Comparison of ENCODE assay signal across 8 cellular contexts in genomic region chr22:18110944-18111758, GRCh38. TPM values are rescaled to one million over a fixed set of nuclear protein-coding genes. Genes with fewer than 3 reads are reported as not detected.
A peak's percentile ranks its signal among the peaks of the same experiment; 100 is the strongest.
DNase-seq lines count a peak whose midpoint lies in the region; ATAC-seq and TF ChIP-seq lines count a peak whose summit lies in the region.

No MANE protein-coding gene starts in this region.

- 51 to 78% methylated on average over 12 to 41 of the region's 41 CpGs for WGBS in endodermal cell (ENCODE audit: insufficient coverage in 1 of 2, insufficient read length in 1 of 2), 2 experiments

- TF ChIP-seq CTCF in endodermal cell (conservative IDR thresholded peaks at IDR 0.05) (no peak), nephron (IDR thresholded peaks at IDR 0.05; ENCODE audit: unreplicated experiment in 3 of 3) (no peak)

- DNase-seq in NT2/D1 (ENCODE audit: low read depth, low spot score) (no peak), endodermal cell (no peak), 8988T (no peak), Kasumi-1 (lab: John Stamatoyannopoulos, UW) (no peak)
- no peak for DNase-seq in stimulated activated CD4-positive, alpha-beta T cell treated with anti-CD3 and anti-CD28 coated beads, Interleukin-1b, Interleukin-23, amount 100 ng/mL, for 48 hours

- H3K9me3 Mint-ChIP-seq in endodermal cell (peaks cover 20% of the 10 kb centered on the region), nephron (no peaks in the 10 kb centered on the region)

- H3K27ac ChIP-seq in ACC112 (ENCODE audit: low read depth, low read length), result no peak overlapping the region
- no peak overlapping the region for H3K27ac ChIP-seq in endodermal cell (ENCODE audit: low read depth, low read length)

- H3K4me1 ChIP-seq in ACC112 (ENCODE audit: control insufficient read depth, insufficient read depth, low read length, unreplicated experiment) (peaks cover 3% of the 10 kb centered on the region), NT2/D1 (ENCODE audit: insufficient read depth, insufficient read length) (no peaks in the 10 kb centered on the region), endodermal cell (ENCODE audit: control insufficient read depth, insufficient read depth, low read length) (no peaks in the 10 kb centered on the region)

- no peak overlapping the region for H2AFZ ChIP-seq in ACC112 (ENCODE audit: low read length, unreplicated experiment)

- H3K4me3 ChIP-seq in ACC112 (ENCODE audit: low read depth, low read length) (peak overlapping the region; percentile 69), NT2/D1 (ENCODE audit: insufficient read length, low read depth) (peak overlapping the region; percentile 39), endodermal cell (ENCODE audit: low read length) (no peak overlapping the region)

- H3K36me3 ChIP-seq in ACC112 (ENCODE audit: insufficient read depth, low read length) (no peaks in the 10 kb centered on the region), NT2/D1 (ENCODE audit: insufficient read depth, insufficient read length, low read length) (no peaks in the 10 kb centered on the region), endodermal cell (ENCODE audit: control insufficient read depth, insufficient read depth, low read length) (no peaks in the 10 kb centered on the region)

- H3K79me2 ChIP-seq in ACC112 (ENCODE audit: control insufficient read depth, insufficient read depth, low read length, unreplicated experiment), result no peaks in the 10 kb centered on the region

- H3K9me3 ChIP-seq in NT2/D1 (ENCODE audit: insufficient read depth, low read length) (no peaks in the 10 kb centered on the region), endodermal cell (ENCODE audit: control insufficient read depth, low read length) (peaks cover 3% of the 10 kb centered on the region)

- H3K4me3 Mint-ChIP-seq in endodermal cell (peak overlapping the region; percentile 49), nephron (peak overlapping the region; percentile 65 to 71 (median 67))

- H3K4me1 Mint-ChIP-seq in endodermal cell, result peaks cover 3% of the 10 kb centered on the region
- H3K4me1 Mint-ChIP-seq in nephron, result peaks cover 22% of the 10 kb centered on the region

- H3K27ac Mint-ChIP-seq in endodermal cell (no peak overlapping the region), nephron (no peak overlapping the region)

- H3K36me3 Mint-ChIP-seq in endodermal cell (ENCODE audit: low read depth) (no peaks in the 10 kb centered on the region), nephron (ENCODE audit: low read depth) (peaks cover 4% of the 10 kb centered on the region)

- H3K27me3 Mint-ChIP-seq in endodermal cell (ENCODE audit: insufficient read depth) (peaks cover 60% of the 10 kb centered on the region), nephron (ENCODE audit: low read depth) (peaks cover 50% of the 10 kb centered on the region)

- H3K9ac ChIP-seq in NT2/D1 (ENCODE audit: insufficient read length, low read depth) (peak overlapping the region; percentile 76), endodermal cell (ENCODE audit: extremely low read depth, low read length, poor library complexity, severe bottlenecking) (no peak overlapping the region)

- H3K27me3 ChIP-seq in ACC112 (ENCODE audit: insufficient read depth, low read length) (peaks cover 5% of the 10 kb centered on the region; the same call in 1 of the 2 replicates), NT2/D1 (ENCODE audit: insufficient read depth, insufficient read length) (peaks cover 27% of the 10 kb centered on the region), endodermal cell (ENCODE audit: control insufficient read depth, insufficient read depth, low read length, poor library complexity, severe bottlenecking) (peaks cover 34% of the 10 kb centered on the region)

- no peak for ATAC-seq in GM18861 (IDR thresholded peaks at IDR 0.05; ENCODE audit: unreplicated experiment)

RNA-seq across cellular contexts. Expression of gene TUBA8, which starts 0.5 kb away (rescaled TPM):
- total RNA-seq in endodermal cell, result under 1 TPM; 0.58 to 0.66 TPM
- 1.3 TPM for polyA plus RNA-seq in endodermal cell (2013, experiment 1 of 2)
- polyA plus RNA-seq in endodermal cell (2013, experiment 2 of 2), result 1.5 TPM

RNA-seq across cellular contexts. Expression of gene PEX26, which starts 33.4 kb away (rescaled TPM):
- 10 to 100 TPM; 43.1 to 45.7 TPM for total RNA-seq in endodermal cell
- 27.9 TPM for polyA plus RNA-seq in endodermal cell (2013, experiment 1 of 2)
- 24.7 TPM for polyA plus RNA-seq in endodermal cell (2013, experiment 2 of 2)

RNA-seq across cellular contexts. Expression of gene USP18, which starts 38.8 kb away (rescaled TPM):
- total RNA-seq in endodermal cell, result 1 to 10 TPM; 1.3 to 1.9 TPM
- polyA plus RNA-seq in endodermal cell (2013, experiment 1 of 2), result 2.6 TPM
- 2.6 TPM for polyA plus RNA-seq in endodermal cell (2013, experiment 2 of 2)
